Comparison of ENCODE assay signal across 2 cellular contexts in the genomic region with DNA sequence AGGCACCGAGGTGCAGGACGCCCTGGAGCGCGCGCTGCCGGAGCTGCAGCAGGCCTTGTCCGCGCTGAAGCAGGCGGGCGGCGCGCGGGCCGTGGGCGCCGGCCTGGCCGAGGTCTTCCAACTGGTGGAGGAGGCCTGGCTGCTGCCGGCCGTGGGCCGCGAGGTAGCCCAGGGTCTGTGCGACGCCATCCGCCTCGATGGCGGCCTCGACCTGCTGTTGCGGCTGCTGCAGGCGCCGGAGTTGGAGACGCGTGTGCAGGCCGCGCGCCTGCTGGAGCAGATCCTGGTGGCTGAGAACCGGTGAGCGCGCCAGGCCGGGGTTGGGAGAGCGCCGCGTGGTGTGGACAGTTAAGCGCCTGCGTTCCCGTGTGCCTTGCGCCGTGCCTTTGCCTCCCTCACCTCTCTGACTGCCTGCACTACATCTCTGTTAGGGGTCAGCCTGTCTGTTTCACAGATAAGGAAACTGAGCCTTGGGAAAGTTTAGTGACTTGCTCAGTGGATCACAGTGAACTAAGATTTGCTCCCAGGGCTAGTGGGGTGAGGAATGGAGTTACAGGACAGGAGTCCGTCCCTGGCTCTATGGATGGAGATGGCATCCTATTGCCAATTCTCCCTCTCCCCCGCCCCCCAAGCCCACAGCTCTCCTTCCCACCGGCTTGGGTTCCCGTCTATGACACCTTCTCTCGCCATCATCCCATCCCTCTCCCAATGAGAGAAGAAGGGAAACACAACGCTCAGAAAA.
TF ChIP-seq lines count a peak whose summit lies in the region.

No MANE protein-coding gene starts in this region.

TF ChIP-seq in HEK293, 187 proteins besides CTCF, POLR2A, EP300 and RAD21 (continues in another document):
- TF ChIP-seq ZNF391 (tag by site-specific recombination; IDR thresholded peaks at IDR 0.05; ENCODE audit: borderline replicate concordance, low read depth) (no peak), ZNF211 (tag by site-specific recombination; IDR thresholded peaks at IDR 0.05; ENCODE audit: low read depth) (no peak), ZBTB44 (tag by site-specific recombination; IDR thresholded peaks at IDR 0.05) (0 out of 2 replicates have a peak, but pooled peaks have one; percentile 20), ZNF76 (tag by site-specific recombination; IDR thresholded peaks at IDR 0.05; ENCODE audit: borderline replicate concordance, low read depth) (peak; percentile 14; the same call in 1 of the 2 replicates), ZSCAN5A (tag by site-specific recombination; IDR thresholded peaks at IDR 0.05) (peak; percentile 25; the same call in 1 of the 2 replicates), PBX3 (CRISPR knock-in tag; IDR thresholded peaks at IDR 0.05) (peak; percentile 50; the same call in 1 of the 2 replicates), ZNF600 (tag by site-specific recombination; IDR thresholded peaks at IDR 0.05) (peak; percentile 21; the same call in 1 of the 2 replicates), KLF7 (tag by site-specific recombination; IDR thresholded peaks at IDR 0.05; ENCODE audit: borderline replicate concordance) (0 out of 2 replicates have a peak, but pooled peaks have one; percentile 9), GLIS1 (tag by site-specific recombination; IDR thresholded peaks at IDR 0.05) (no peak), ZBTB26 (tag by site-specific recombination; optimal IDR thresholded peaks at IDR 0.05) (peak; percentile 82)
- TF ChIP-seq, protein P1, sequence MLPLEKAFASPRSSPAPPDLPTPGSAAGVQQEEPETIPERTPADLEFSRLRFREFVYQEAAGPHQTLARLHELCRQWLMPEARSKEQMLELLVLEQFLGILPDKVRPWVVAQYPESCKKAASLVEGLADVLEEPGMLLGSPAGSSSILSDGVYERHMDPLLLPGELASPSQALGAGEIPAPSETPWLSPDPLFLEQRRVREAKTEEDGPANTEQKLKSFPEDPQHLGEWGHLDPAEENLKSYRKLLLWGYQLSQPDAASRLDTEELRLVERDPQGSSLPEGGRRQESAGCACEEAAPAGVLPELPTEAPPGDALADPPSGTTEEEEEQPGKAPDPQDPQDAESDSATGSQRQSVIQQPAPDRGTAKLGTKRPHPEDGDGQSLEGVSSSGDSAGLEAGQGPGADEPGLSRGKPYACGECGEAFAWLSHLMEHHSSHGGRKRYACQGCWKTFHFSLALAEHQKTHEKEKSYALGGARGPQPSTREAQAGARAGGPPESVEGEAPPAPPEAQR (tag by site-specific recombination; IDR thresholded peaks at IDR 0.05) = no peak

TF ChIP-seq in H1, 55 proteins besides CTCF, POLR2A, EP300 and RAD21:
- TF ChIP-seq CHD2 (IDR thresholded peaks at IDR 0.05; ENCODE audit: low read length) (no peak), CBX5 (IDR thresholded peaks at IDR 0.05; ENCODE audit: low read depth, low read length) (no peak), E2F6 (IDR thresholded peaks at IDR 0.05) (peak; percentile 61; the same call in 1 of the 2 replicates), SUZ12 (IDR thresholded peaks at IDR 0.05; ENCODE audit: low read length) (peak; percentile 48; the same call in 1 of the 2 replicates), EZH2 (IDR thresholded peaks at IDR 0.05; ENCODE audit: low read depth, low read length, severe bottlenecking) (peak; percentile 38), TAF1 (IDR thresholded peaks at IDR 0.05; ENCODE audit: low read depth, low read length) (no peak), KDM4A (IDR thresholded peaks at IDR 0.05; ENCODE audit: low read depth, low read length, severe bottlenecking) (peak; percentile 44)
- TF ChIP-seq, protein P2, sequence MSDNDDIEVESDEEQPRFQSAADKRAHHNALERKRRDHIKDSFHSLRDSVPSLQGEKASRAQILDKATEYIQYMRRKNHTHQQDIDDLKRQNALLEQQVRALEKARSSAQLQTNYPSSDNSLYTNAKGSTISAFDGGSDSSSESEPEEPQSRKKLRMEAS (IDR thresholded peaks at IDR 0.05) = peak; percentile 65
